Comparison of ENCODE assay signal across 1 cellular context in genomic region chr20:50191065-50191565, GRCh38.
TF ChIP-seq lines count a peak whose summit lies in the region.

No MANE protein-coding gene starts in this region.

TF ChIP-seq in HepG2, 621 proteins besides CTCF, POLR2A, EP300 and RAD21 (continued from another document and continues in another):
- TF ChIP-seq ATF2 (CRISPR knock-in tag; IDR thresholded peaks at IDR 0.05), result no peak
- TF ChIP-seq ZNF44 (CRISPR knock-in tag; IDR thresholded peaks at IDR 0.05), result no peak
- TF ChIP-seq ZNF264 (CRISPR knock-in tag; IDR thresholded peaks at IDR 0.05), result 0 out of 2 replicates have a peak, but pooled peaks have one; percentile 3
- TF ChIP-seq NFKB2 (CRISPR knock-in tag; IDR thresholded peaks at IDR 0.05; ENCODE audit: borderline replicate concordance), result no peak
- TF ChIP-seq CREB1 (IDR thresholded peaks at IDR 0.05), result no peak
- TF ChIP-seq CREB1 (CRISPR knock-in tag; IDR thresholded peaks at IDR 0.05), result no peak
- TF ChIP-seq RARA (CRISPR knock-in tag; IDR thresholded peaks at IDR 0.05), result no peak
- TF ChIP-seq AGO2 (optimal IDR thresholded peaks at IDR 0.05; ENCODE audit: low read depth, low read length), result no peak
- no peak; the same call in 1 of the 2 replicates for TF ChIP-seq TSC22D2 (CRISPR knock-in tag; IDR thresholded peaks at IDR 0.05; ENCODE audit: borderline replicate concordance)
- no peak for TF ChIP-seq IRF2 (CRISPR knock-in tag; IDR thresholded peaks at IDR 0.05)
- no peak for TF ChIP-seq PRMT3 (CRISPR knock-in tag; IDR thresholded peaks at IDR 0.05; ENCODE audit: borderline replicate concordance, low read depth)
- no peak for TF ChIP-seq ATF5 (CRISPR knock-in tag; IDR thresholded peaks at IDR 0.05; ENCODE audit: low read depth)
- TF ChIP-seq ZNF558 (CRISPR knock-in tag; IDR thresholded peaks at IDR 0.05; ENCODE audit: borderline replicate concordance), result no peak
- peak; percentile 3; the same call in 1 of the 2 replicates for TF ChIP-seq ZNF562 (CRISPR knock-in tag; IDR thresholded peaks at IDR 0.05; ENCODE audit: borderline replicate concordance)
- no peak for TF ChIP-seq ZNF740 (CRISPR knock-in tag; IDR thresholded peaks at IDR 0.05)
- no peak for TF ChIP-seq HOMEZ (CRISPR knock-in tag; IDR thresholded peaks at IDR 0.05; ENCODE audit: low read depth)
- no peak for TF ChIP-seq CAMTA2 (CRISPR knock-in tag; IDR thresholded peaks at IDR 0.05; ENCODE audit: borderline replicate concordance)
- 0 out of 2 replicates have a peak, but pooled peaks have one; percentile 7 for TF ChIP-seq MXD1 (CRISPR knock-in tag; IDR thresholded peaks at IDR 0.05)
- TF ChIP-seq IRX3 (CRISPR knock-in tag; IDR thresholded peaks at IDR 0.05; ENCODE audit: borderline replicate concordance, low read depth), result no peak
- no peak for TF ChIP-seq NR3C1 (CRISPR knock-in tag; IDR thresholded peaks at IDR 0.05)
- no peak for TF ChIP-seq ZNF138 (CRISPR knock-in tag; IDR thresholded peaks at IDR 0.05; ENCODE audit: low read depth)
- TF ChIP-seq ZNF260 (CRISPR knock-in tag; IDR thresholded peaks at IDR 0.05; ENCODE audit: borderline replicate concordance, low read depth), result no peak
- no peak for TF ChIP-seq CBX1 (IDR thresholded peaks at IDR 0.05; ENCODE audit: low read depth)
- no peak for TF ChIP-seq ZNF777 (CRISPR knock-in tag; IDR thresholded peaks at IDR 0.05)
- TF ChIP-seq XRCC5 (optimal IDR thresholded peaks at IDR 0.05; ENCODE audit: low read length), result no peak
- no peak for TF ChIP-seq MED1 (CRISPR knock-in tag; IDR thresholded peaks at IDR 0.05)
- TF ChIP-seq ZNF597 (CRISPR knock-in tag; IDR thresholded peaks at IDR 0.05), result no peak
- TF ChIP-seq ZHX2 (IDR thresholded peaks at IDR 0.05; ENCODE audit: low read depth), result no peak
- TF ChIP-seq ZHX2 (CRISPR knock-in tag; IDR thresholded peaks at IDR 0.05; ENCODE audit: borderline replicate concordance), result peak; percentile 46
- TF ChIP-seq ZSCAN5A (CRISPR knock-in tag; IDR thresholded peaks at IDR 0.05; ENCODE audit: borderline replicate concordance), result no peak
- no peak; the same call in 1 of the 2 replicates for TF ChIP-seq ISL2 (CRISPR knock-in tag; IDR thresholded peaks at IDR 0.05)
- no peak for TF ChIP-seq MZF1 (CRISPR knock-in tag; IDR thresholded peaks at IDR 0.05; ENCODE audit: borderline replicate concordance)
- TF ChIP-seq ZNF749 (CRISPR knock-in tag; IDR thresholded peaks at IDR 0.05; ENCODE audit: borderline replicate concordance), result no peak
- no peak for TF ChIP-seq ZNF710 (CRISPR knock-in tag; IDR thresholded peaks at IDR 0.05; ENCODE audit: borderline replicate concordance)
- TF ChIP-seq ZNF253 (CRISPR knock-in tag; IDR thresholded peaks at IDR 0.05; ENCODE audit: borderline replicate concordance), result no peak
- no peak for TF ChIP-seq ZNF580 (CRISPR knock-in tag; IDR thresholded peaks at IDR 0.05; ENCODE audit: borderline replicate concordance, low read depth)
- no peak for TF ChIP-seq ONECUT2 (CRISPR knock-in tag; IDR thresholded peaks at IDR 0.05)
- 0 out of 2 replicates have a peak, but pooled peaks have one; percentile 20 for TF ChIP-seq CREBL2 (CRISPR knock-in tag; IDR thresholded peaks at IDR 0.05; ENCODE audit: borderline replicate concordance)
- no peak for TF ChIP-seq KDM6A (CRISPR knock-in tag; IDR thresholded peaks at IDR 0.05; ENCODE audit: low read depth)
- TF ChIP-seq ZNF335 (CRISPR knock-in tag; IDR thresholded peaks at IDR 0.05), result no peak
- TF ChIP-seq PHF8 (CRISPR knock-in tag; IDR thresholded peaks at IDR 0.05), result peak; percentile 6; the same call in 1 of the 2 replicates
- no peak for TF ChIP-seq KLF13 (CRISPR knock-in tag; IDR thresholded peaks at IDR 0.05)
- TF ChIP-seq YY1 (IDR thresholded peaks at IDR 0.05; ENCODE audit: insufficient read depth, insufficient replicate concordance, low read depth, low read length), result no peak
- 0 out of 2 replicates have a peak, but pooled peaks have one; percentile 5 for TF ChIP-seq ZSCAN20 (CRISPR knock-in tag; IDR thresholded peaks at IDR 0.05; ENCODE audit: borderline replicate concordance)
- no peak for TF ChIP-seq ZFP36 (IDR thresholded peaks at IDR 0.05; ENCODE audit: borderline replicate concordance, low read depth, low read length, partially characterized antibody)
- TF ChIP-seq DPF2 (CRISPR knock-in tag; IDR thresholded peaks at IDR 0.05; ENCODE audit: borderline replicate concordance, low read depth), result no peak
- TF ChIP-seq SETDB1 (CRISPR knock-in tag; IDR thresholded peaks at IDR 0.05; ENCODE audit: borderline replicate concordance), result no peak
- no peak for TF ChIP-seq LCORL (IDR thresholded peaks at IDR 0.05)
- TF ChIP-seq LCORL (CRISPR knock-in tag; IDR thresholded peaks at IDR 0.05), result no peak
- no peak for TF ChIP-seq LBX2 (CRISPR knock-in tag; IDR thresholded peaks at IDR 0.05; ENCODE audit: borderline replicate concordance)
